In the genomic region with DNA sequence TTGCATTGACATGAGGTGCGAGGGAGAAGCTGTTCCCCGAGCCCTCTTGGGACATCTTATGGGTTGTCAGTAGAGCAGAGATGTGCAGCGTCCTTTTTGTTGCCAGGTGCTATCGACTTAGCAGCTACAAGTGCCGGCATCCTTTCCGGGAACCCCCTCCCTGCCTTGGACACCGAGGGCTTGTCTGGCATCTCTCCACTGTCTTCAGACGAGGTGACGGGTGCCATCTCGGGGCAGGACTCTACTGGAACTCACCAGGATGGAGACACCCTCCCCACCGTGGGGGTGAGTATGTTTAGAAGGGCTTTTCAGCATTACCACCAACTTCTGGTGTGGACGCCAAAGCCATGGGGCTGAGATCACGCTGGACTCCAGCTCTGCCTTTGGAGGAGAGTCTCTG, we compare ENCODE assay signal across 16 cellular contexts.
"Had no signal": no experiment of that assay in that cellular context is flagged by ENCODE, and none has a peak within 500 bp of the region (broad histone marks: within the 10 kb centered on the region; RNA-seq: fewer than 3 reads in every experiment).

No MANE protein-coding gene starts in this region.

- DNase-seq: dermis blood vessel endothelial cell; dorsolateral prefrontal cortex; effector CD4-positive, alpha-beta T cell; effector memory CD4-positive, alpha-beta T cell; foreskin keratinocyte; hypothalamus; immature natural killer cell; left colon; left ventricle myocardium inferior; mammary epithelial cell; mesendoderm; midbrain; naive thymus-derived CD4-positive, alpha-beta T cell had no signal

- ATAC-seq: foreskin keratinocyte; gastroesophageal sphincter; heart left ventricle; left colon; left lobe of liver; naive thymus-derived CD4-positive, alpha-beta T cell had no signal
